ENCODE assay signal across 19 cellular contexts in the genomic region with DNA sequence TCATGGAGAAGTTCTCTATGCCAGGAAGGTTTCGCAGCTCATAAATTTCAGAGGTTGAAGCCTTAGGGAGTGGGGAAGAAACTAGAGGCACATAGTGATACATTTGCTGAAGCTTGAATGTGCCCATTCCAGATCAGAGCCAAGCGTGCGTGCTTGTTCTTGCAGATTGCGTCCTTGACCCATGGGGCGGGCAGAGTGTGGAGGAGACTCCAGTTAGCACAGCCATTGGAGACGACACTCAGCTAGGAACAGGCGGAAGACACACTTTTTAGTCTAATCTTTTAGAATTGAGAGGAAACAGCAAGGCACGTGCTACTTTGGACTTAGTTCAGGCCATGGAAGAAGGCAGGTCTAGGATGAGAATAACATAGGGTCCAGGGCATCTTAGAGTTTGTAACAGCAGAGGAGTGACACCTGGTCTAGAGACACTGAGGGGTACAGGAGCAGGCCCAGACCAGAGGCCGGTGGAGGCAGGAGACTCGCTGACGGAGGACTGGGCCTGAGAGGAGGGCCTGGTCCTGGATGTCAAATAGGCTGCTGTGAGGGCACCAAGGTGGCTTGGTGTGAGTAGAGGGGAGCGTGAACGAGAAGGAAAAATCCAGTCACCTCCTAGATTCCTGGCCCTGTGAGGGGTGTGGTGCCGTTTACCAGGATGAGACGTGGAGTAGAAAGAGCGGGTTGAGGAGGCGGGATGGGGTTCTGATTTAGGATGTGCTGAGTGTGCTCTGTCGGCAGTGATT.
"Had no signal": no experiment of that assay in that cellular context is flagged by ENCODE, and none has a peak within 500 bp of the region (broad histone marks: within the 10 kb centered on the region; RNA-seq: fewer than 3 reads in every experiment).

No MANE protein-coding gene starts in this region.

- H3K27ac ChIP-seq: epithelial cell of prostate, psoas muscle, sigmoid colon, SK-N-MC, stomach, tibial artery, WERI-Rb-1 had no signal

- H3K27ac Mint-ChIP-seq: effector memory CD8-positive, alpha-beta T cell had no signal

- H3K27me3 Mint-ChIP-seq: effector memory CD8-positive, alpha-beta T cell; naive thymus-derived CD8-positive, alpha-beta T cell had no signal

- H3K27me3 ChIP-seq: sigmoid colon, stomach, tibial artery had no signal

- H3K4me3 Mint-ChIP-seq: activated T-cell treated with anti-CD3 and anti-CD28 coated beads, Interleukin-2, amount 50 U/mL, for 4 hours; effector memory CD8-positive, alpha-beta T cell had no signal

- DNase-seq: activated CD4-positive, alpha-beta T cell treated with anti-CD3 and anti-CD28 coated beads for 48 hours; activated gamma-delta T cell; activated T-cell treated with anti-CD3 and anti-CD28 coated beads, Interleukin-2, amount 50 U/mL, for 4 hours; caudate nucleus; effector memory CD8-positive, alpha-beta T cell; hippocampal formation; naive thymus-derived CD8-positive, alpha-beta T cell; occipital lobe; psoas muscle; sigmoid colon; stimulated activated CD4-positive, alpha-beta T cell treated with anti-CD3 and anti-CD28 coated beads, Interleukin-12 subunit alpha, Interleukin-12 subunit beta, amount 100 ng/mL, for 4 hours; stomach; T-helper 1 cell; tibial artery; WERI-Rb-1 had no signal

- H3K4me3 ChIP-seq: lung, psoas muscle, sigmoid colon, SK-N-MC, stomach, tibial artery had no signal

- ATAC-seq: activated T-cell treated with anti-CD3 and anti-CD28 coated beads, Interleukin-2, amount 50 U/mL, for 4 hours; effector memory CD8-positive, alpha-beta T cell; naive thymus-derived CD8-positive, alpha-beta T cell; psoas muscle; Right ventricle myocardium inferior had no signal

- H3K9me3 Mint-ChIP-seq: effector memory CD8-positive, alpha-beta T cell had no signal

- H3K4me1 ChIP-seq: psoas muscle, sigmoid colon, stomach, tibial artery had no signal
